Comparison of ENCODE assay signal across 8 cellular contexts in genomic region chr11:123653997-123654565, GRCh38. TPM values are rescaled to one million over a fixed set of nuclear protein-coding genes. Genes with fewer than 3 reads are reported as not detected.
A peak's percentile ranks its signal among the peaks of the same experiment; 100 is the strongest.
DNase-seq lines count a peak whose midpoint lies in the region; ATAC-seq, FAIRE-seq and TF ChIP-seq lines count a peak whose summit lies in the region.

No MANE protein-coding gene starts in this region.

- H3K36me3 ChIP-seq in mucosa of descending colon (ENCODE audit: low read depth) (no peaks in the 10 kb centered on the region), thyroid gland (no peaks in the 10 kb centered on the region), Karpas-422 (ENCODE audit: insufficient read depth, low read length) (no peaks in the 10 kb centered on the region)

- TF ChIP-seq CTCF in epithelial cell of esophagus (IDR thresholded peaks at IDR 0.05; ENCODE audit: insufficient read depth, low read depth, low read length, missing control alignments) (no peak), mucosa of descending colon (IDR thresholded peaks at IDR 0.05) (no peak), thyroid gland (IDR thresholded peaks at IDR 0.05) (no peak)

- H3K79me2 ChIP-seq in Karpas-422 (ENCODE audit: low read length), result no peaks in the 10 kb centered on the region

- whole genome bisulfite sequencing in thyroid gland, 2 donors, result 0% methylated on average over 9 to 11 of the region's 55 CpGs

- peak; percentile 76 for ATAC-seq in mucosa of descending colon

- FAIRE-seq in HTR-8/SVneo (lab: Jason Lieb, UNC), result no peak

- H3K4me1 ChIP-seq in mucosa of descending colon (ENCODE audit: low read depth) (peaks cover 2% of the 10 kb centered on the region), thyroid gland (peaks cover 11 to 13% of the 10 kb centered on the region in 2 donors), Karpas-422 (ENCODE audit: low read length) (no peaks in the 10 kb centered on the region)

- no peak overlapping the region for H3K4me2 ChIP-seq in Karpas-422 (ENCODE audit: low read depth, low read length, poor library complexity, severe bottlenecking)

- H3K9me2 ChIP-seq in Karpas-422 (replicated peaks; ENCODE audit: insufficient read depth, low read length), result no peaks in the 10 kb centered on the region

- peak overlapping the region; percentile 45 to 69 (median 58) for H3K27ac ChIP-seq in thyroid gland
- no peak overlapping the region for H3K27ac ChIP-seq in Karpas-422 (ENCODE audit: low read length)

- H3K27me3 ChIP-seq in thyroid gland (no peaks in the 10 kb centered on the region), Karpas-422 (ENCODE audit: low read length) (no peaks in the 10 kb centered on the region)

- H2AFZ ChIP-seq in Karpas-422 (ENCODE audit: low read length), result no peak overlapping the region

- DNase-seq in Daoy (ENCODE audit: low read depth) (peak; percentile 62), HTR-8/SVneo (ENCODE audit: insufficient read length, low spot score) (peak; percentile 45), epithelial cell of esophagus (ENCODE audit: low read depth) (peak; percentile 59), mucosa of descending colon (peak; percentile 38 to 58 (median 47)), thyroid gland (peak; percentile 58 to 69), Karpas-422 (no peak), NCI-H146 treated with DMSO at 0.1 percent for 48 hours (lab: John Stamatoyannopoulos, UW; ENCODE audit: unreplicated experiment) (no peak)
- peak; percentile 49 for DNase-seq in activated CD4-positive, alpha-beta T cell treated with anti-CD3 and anti-CD28 coated beads for 48 hours

- H4K20me1 ChIP-seq in Karpas-422 (ENCODE audit: insufficient read depth, low read depth, low read length), result no peaks in the 10 kb centered on the region

- H3K9me3 ChIP-seq in mucosa of descending colon (no peaks in the 10 kb centered on the region), thyroid gland (no peaks in the 10 kb centered on the region), Karpas-422 (ENCODE audit: low read length) (no peaks in the 10 kb centered on the region)

- H3K9ac ChIP-seq in Karpas-422 (ENCODE audit: low read length), result no peak overlapping the region

- TF ChIP-seq POLR2A in thyroid gland (IDR thresholded peaks at IDR 0.05), result no peak

- intact Hi-C loops in mucosa of descending colon (cut with DNase I, micrococcal nuclease) (no loop called here), thyroid gland (cut with DNase I) (no loop called here)

- H3K4me3 ChIP-seq in epithelial cell of esophagus (ENCODE audit: low read length), result peak overlapping the region; percentile 46
- H3K4me3 ChIP-seq in mucosa of descending colon, result no peak overlapping the region
- peak overlapping the region; percentile 27 to 66 (median 43) for H3K4me3 ChIP-seq in thyroid gland (replicated peaks in 1 of 3)
- no peak overlapping the region for H3K4me3 ChIP-seq in Karpas-422 (ENCODE audit: low read length)

RNA-seq across cellular contexts. Expression of gene SCN3B, which starts 0.3 kb away (rescaled TPM):
- total RNA-seq in Daoy (2014; rRNA removed; shearing (Covaris generic)), result 0.24 and 0.34 TPM in 2 replicates
- total RNA-seq in mucosa of descending colon (1 to 10 TPM in 2 of 3 donors, under 1 TPM in 1; 0.29 to 2.6 (median 2.0) TPM), thyroid gland (10 to 100 TPM in 2 of 4 donors, 1 to 10 TPM in 2; 6.6 to 15.3 (median 9.6) TPM)
- total RNA-seq in Karpas-422 (2014; rRNA removed; shearing (Covaris generic); ENCODE audit: low replicate concordance), result not detected in 2 replicates

Comparison
In these comparisons a context has a peak if more than half of its experiments do, and no peak if none do; other contexts are left out.
1. DNase-seq: peak in Daoy (single experiment), HTR-8/SVneo (single experiment), activated CD4-positive, alpha-beta T cell treated with anti-CD3 and anti-CD28 coated beads for 48 hours (single experiment), epithelial cell of esophagus (single experiment), mucosa of descending colon (3 of 3) and thyroid gland (2 of 2); none in Karpas-422 (single experiment) and NCI-H146 treated with DMSO at 0.1 percent for 48 hours (single experiment).
2. H3K4me3 ChIP-seq: peak in epithelial cell of esophagus (single experiment) and thyroid gland (3 of 3); none in mucosa of descending colon (single experiment) and Karpas-422 (single experiment).